8 cellular contexts compared by ENCODE assay signal in genomic region chr11:4187055-4187988, GRCh38.
DNase-seq lines count a peak whose midpoint lies in the region; ATAC-seq, FAIRE-seq and TF ChIP-seq lines count a peak whose summit lies in the region.

No MANE protein-coding gene starts in this region.

- H3K27me3 ChIP-seq in astrocyte (ENCODE audit: insufficient read depth, low read length) (no peaks in the 10 kb centered on the region), uterus (no peaks in the 10 kb centered on the region)

- no peaks in the 10 kb centered on the region for H3K79me2 ChIP-seq in astrocyte (ENCODE audit: insufficient read depth, low read length)

- H3K9me3 Mint-ChIP-seq in T-helper 2 cell treated with Interferon-gamma antibody and Interleukin-4, amounts not matched to agents 5 μg/mL and 100 μg/mL, for 36 hours = no peaks in the 10 kb centered on the region
- no peaks in the 10 kb centered on the region for H3K9me3 Mint-ChIP-seq in astrocyte (ENCODE audit: unreplicated experiment)

- no peaks in the 10 kb centered on the region for H4K20me1 ChIP-seq in astrocyte (ENCODE audit: insufficient read depth, low read length)

- no peak overlapping the region for H3K27ac Mint-ChIP-seq in T-helper 2 cell treated with Interferon-gamma antibody and Interleukin-4, amounts not matched to agents 5 μg/mL and 100 μg/mL, for 36 hours
- peak overlapping the region; percentile 69 for H3K27ac Mint-ChIP-seq in astrocyte (ENCODE audit: unreplicated experiment)

- intact Hi-C loops in uterus (cut with DNase I; ENCODE audit: low total_unique reads) = loop anchor here (5.0 kb wide), 1 partner anchor 305 kb away; no protein-coding TSS in a partner anchor

- H3K4me3 Mint-ChIP-seq in T-helper 2 cell treated with Interferon-gamma antibody and Interleukin-4, amounts not matched to agents 5 μg/mL and 100 μg/mL, for 36 hours = peak overlapping the region; percentile 85
- peak overlapping the region; percentile 85 for H3K4me3 Mint-ChIP-seq in astrocyte (ENCODE audit: unreplicated experiment)

- TF ChIP-seq CTCF in GM13976 (IDR thresholded peaks at IDR 0.05; ENCODE audit: borderline replicate concordance, control extremely low read depth, extremely low read depth, insufficient read depth, missing control alignments) (peak; percentile 99), astrocyte (IDR thresholded peaks at IDR 0.05; ENCODE audit: insufficient read depth, low read depth, low read length) (peak; percentile 51), uterus (IDR thresholded peaks at IDR 0.05) (peak; percentile 94 to 97 (median 94))

- H3K4me1 Mint-ChIP-seq in T-helper 2 cell treated with Interferon-gamma antibody and Interleukin-4, amounts not matched to agents 5 μg/mL and 100 μg/mL, for 36 hours (ENCODE audit: low read depth) = peaks cover 12% of the 10 kb centered on the region
- H3K4me1 Mint-ChIP-seq in astrocyte (ENCODE audit: low read depth, unreplicated experiment) = no peaks in the 10 kb centered on the region

- peak overlapping the region; percentile 83 for H3K9ac ChIP-seq in astrocyte (ENCODE audit: low read length)

- H3K27me3 Mint-ChIP-seq in T-helper 2 cell treated with Interferon-gamma antibody and Interleukin-4, amounts not matched to agents 5 μg/mL and 100 μg/mL, for 36 hours (ENCODE audit: low read depth) = peaks cover 7% of the 10 kb centered on the region
- H3K27me3 Mint-ChIP-seq in astrocyte (ENCODE audit: low read depth, unreplicated experiment) = peaks cover 11% of the 10 kb centered on the region

- no peaks in the 10 kb centered on the region for H3K36me3 ChIP-seq in astrocyte (ENCODE audit: insufficient read depth, low read length)
- no peaks in the 10 kb centered on the region for H3K36me3 ChIP-seq in uterus

- no peak for TF ChIP-seq POLR2A in uterus (IDR thresholded peaks at IDR 0.05)

- H3K9me3 ChIP-seq in astrocyte (ENCODE audit: insufficient read depth, low read depth, low read length) (no peaks in the 10 kb centered on the region), uterus (no peaks in the 10 kb centered on the region)

- H3K4me1 ChIP-seq in astrocyte (ENCODE audit: insufficient read depth, low read length) (peaks cover 3% of the 10 kb centered on the region), uterus (peaks cover 0 to 3% of the 10 kb centered on the region in 2 donors)

- peak overlapping the region; percentile 99 for H2AFZ ChIP-seq in astrocyte (ENCODE audit: low read depth, low read length)

- peak overlapping the region; percentile 96 for H3K4me2 ChIP-seq in astrocyte (ENCODE audit: low read length)

- no peaks in the 10 kb centered on the region for H3K36me3 Mint-ChIP-seq in T-helper 2 cell treated with Interferon-gamma antibody and Interleukin-4, amounts not matched to agents 5 μg/mL and 100 μg/mL, for 36 hours (ENCODE audit: low read depth)
- H3K36me3 Mint-ChIP-seq in astrocyte (ENCODE audit: low read depth, unreplicated experiment) = no peaks in the 10 kb centered on the region

- ATAC-seq in HG02840 (IDR thresholded peaks at IDR 0.05; ENCODE audit: low FRiP score, unreplicated experiment) = peak; percentile 93

- no peak for FAIRE-seq in astrocyte (lab: Jason Lieb, UNC)

- H3K27ac ChIP-seq in astrocyte (ENCODE audit: low read depth, low read length) = peak overlapping the region; percentile 42
- peak overlapping the region; percentile 66 to 75 for H3K27ac ChIP-seq in uterus

- DNase-seq in GM13976 (ENCODE audit: low spot score) (peak; percentile 92), NCI-H146 (lab: John Stamatoyannopoulos, UW) (peak; percentile 74), astrocyte (ENCODE audit: low read depth) (peak; percentile 72), hepatic stellate cell (ENCODE audit: low spot score) (peak; percentile 85), putamen (ENCODE audit: low spot score) (peak; percentile 76), uterus (peak; percentile 95 to 96)
- DNase-seq in T-helper 2 cell treated with Interferon-gamma antibody and Interleukin-4, amounts not matched to agents 5 μg/mL and 100 μg/mL, for 36 hours (ENCODE audit: low spot score) = peak; percentile 84

- in situ Hi-C loops in GM13976 (cut with MboI; ENCODE audit: low sequenced_read_pairs, unreplicated experiment) = loop anchor here (10.0 kb wide), 1 partner anchor 357 kb away; the partner anchor contains the start of gene OR52M1

- H3K4me3 ChIP-seq in astrocyte (ENCODE audit: insufficient read depth, low read depth, low read length) = peak overlapping the region; percentile 66
- peak overlapping the region; percentile 27 to 58 for H3K4me3 ChIP-seq in uterus

Comparison
In these comparisons a context has a peak if more than half of its experiments do, and no peak if none do; other contexts are left out.
1. Peak in every context shown above with its lines: DNase-seq, ATAC-seq, H3K4me3 ChIP-seq and H3K27ac ChIP-seq.